In genomic region chr22:25750569-25751173, GRCh38 we compare ENCODE assay signal across 17 cellular contexts. TPM values are rescaled to one million over a fixed set of nuclear protein-coding genes. Genes with fewer than 3 reads are reported as not detected.
DNase-seq lines count a peak whose midpoint lies in the region; ATAC-seq and TF ChIP-seq lines count a peak whose summit lies in the region.
"Had no signal": no experiment of that assay in that cellular context is flagged by ENCODE, and none has a peak within 500 bp of the region (broad histone marks: within the 10 kb centered on the region; RNA-seq: fewer than 3 reads in every experiment).

No MANE protein-coding gene starts in this region.

- H3K9me3 ChIP-seq in ascending aorta: no peaks in the 10 kb centered on the region

- no peaks in the 10 kb centered on the region for H3K27me3 ChIP-seq in ascending aorta
- H3K27me3 ChIP-seq: hepatocyte had no signal

- CTCF ChIA-PET in activated CD4-positive, alpha-beta T cell treated with anti-CD3 and anti-CD28 coated beads, Interleukin-2, amount 10 ng/mL, durations not matched to agents 7 days and 5 days (lab: Charles Lee): interaction anchor here (1.2 to 3.1 kb wide), 9 partner anchors 10 to 53 kb away, joined by 3 to 20 read pairs (median 6); partner anchors contain the start of gene MYO18B

- H3K36me3 ChIP-seq in ascending aorta: no peaks in the 10 kb centered on the region

- H3K4me3 Mint-ChIP-seq in activated CD4-positive, alpha-beta T cell treated with anti-CD3 and anti-CD28 coated beads, Interleukin-2, amount 10 ng/mL, durations not matched to agents 7 days and 5 days: no peak overlapping the region

- H3K4me1 Mint-ChIP-seq in activated CD4-positive, alpha-beta T cell treated with anti-CD3 and anti-CD28 coated beads, Interleukin-2, amount 10 ng/mL, durations not matched to agents 7 days and 5 days: peaks cover 61% of the 10 kb centered on the region

- no peak overlapping the region for H3K4me3 ChIP-seq in ascending aorta
- H3K4me3 ChIP-seq: hepatocyte had no signal

- no peaks in the 10 kb centered on the region for H3K27me3 Mint-ChIP-seq in activated CD4-positive, alpha-beta T cell treated with anti-CD3 and anti-CD28 coated beads, Interleukin-2, amount 10 ng/mL, durations not matched to agents 7 days and 5 days

- H3K9me3 Mint-ChIP-seq in activated CD4-positive, alpha-beta T cell treated with anti-CD3 and anti-CD28 coated beads, Interleukin-2, amount 10 ng/mL, durations not matched to agents 7 days and 5 days: peaks cover 22% of the 10 kb centered on the region

- peaks cover 31% of the 10 kb centered on the region for H3K36me3 Mint-ChIP-seq in activated CD4-positive, alpha-beta T cell treated with anti-CD3 and anti-CD28 coated beads, Interleukin-2, amount 10 ng/mL, durations not matched to agents 7 days and 5 days (ENCODE audit: low read depth)

- no peak for TF ChIP-seq CTCF in ascending aorta (IDR thresholded peaks at IDR 0.05)

- H3K27ac Mint-ChIP-seq in activated CD4-positive, alpha-beta T cell treated with anti-CD3 and anti-CD28 coated beads, Interleukin-2, amount 10 ng/mL, durations not matched to agents 7 days and 5 days: peak overlapping the region; percentile 97
- H3K27ac Mint-ChIP-seq: progenitor cell of endocrine pancreas had no signal

- peak overlapping the region; percentile 17 to 19 for H3K27ac ChIP-seq in ascending aorta
- H3K27ac ChIP-seq: hepatocyte, HL-60, KMS-11 had no signal

- ATAC-seq in GM21737 (IDR thresholded peaks at IDR 0.05; ENCODE audit: unreplicated experiment): no peak
- ATAC-seq: esophagus mucosa, left colon, Panc1 had no signal

- intact Hi-C loops in ascending aorta (cut with DNase I) (loop anchor here (10.0 kb wide), 1 partner anchor 676 kb away; no protein-coding TSS in a partner anchor), posterior vena cava (cut with DNase I) (no loop called here)

- H3K4me1 ChIP-seq in ascending aorta: peaks cover 8 to 30% of the 10 kb centered on the region in 2 donors

- no peak for DNase-seq in activated CD4-positive, alpha-beta T cell treated with anti-CD3 and anti-CD28 coated beads, Interleukin-2, amount 10 ng/mL, durations not matched to agents 7 days and 5 days
- DNase-seq in activated CD4-positive, alpha-beta T cell treated with anti-CD3 and anti-CD28 coated beads for 1 hour: no peak
- peak; percentile 16 to 21 for DNase-seq in Kasumi-1 (lab: John Stamatoyannopoulos, UW)
- no peak for DNase-seq in ascending aorta (ENCODE audit: low spot score in 2 of 2)
- peak; percentile 79 for DNase-seq in posterior vena cava (ENCODE audit: low spot score)
- DNase-seq in NCI-H2171 treated with DMSO at 0.1 percent for 48 hours (lab: John Stamatoyannopoulos, UW): no peak
- no peak for DNase-seq in DMS114 treated with DMSO at 0.1 percent for 48 hours (lab: John Stamatoyannopoulos, UW; ENCODE audit: unreplicated experiment)
- DNase-seq: GDM1, left colon, NCI-H1436 treated with DMSO at 0.1 percent for 48 hours had no signal

- POLR2A ChIA-PET in activated CD4-positive, alpha-beta T cell treated with anti-CD3 and anti-CD28 coated beads, Interleukin-2, amount 10 ng/mL, durations not matched to agents 7 days and 5 days (lab: Charles Lee): interaction anchor here (1.0 to 1.6 kb wide), 2 partner anchors 14 to 183 kb away, joined by 4 to 7 read pairs; no protein-coding TSS in a partner anchor

RNA-seq across cellular contexts. Expression of gene MYO18B, which starts 8.7 kb away (rescaled TPM):
- 1 to 10 TPM; 2.0 TPM for total RNA-seq in activated CD4-positive, alpha-beta T cell treated with anti-CD3 and anti-CD28 coated beads, Interleukin-2, amount 10 ng/mL, durations not matched to agents 7 days and 5 days
- total RNA-seq in ascending aorta: 12.0 TPM
- total RNA-seq in posterior vena cava: under 1 TPM; 0.23 to 0.38 TPM

Comparison
In these comparisons a context has a peak if more than half of its experiments do, and no peak if none do; other contexts are left out.
1. DNase-seq: peak in Kasumi-1 (2 of 2) and posterior vena cava (single experiment); none in activated CD4-positive, alpha-beta T cell treated with anti-CD3 and anti-CD28 coated beads, Interleukin-2, amount 10 ng/mL, durations not matched to agents 7 days and 5 days (single experiment), activated CD4-positive, alpha-beta T cell treated with anti-CD3 and anti-CD28 coated beads for 1 hour (single experiment), ascending aorta (0 of 2), NCI-H2171 treated with DMSO at 0.1 percent for 48 hours (single experiment) and DMS114 treated with DMSO at 0.1 percent for 48 hours (single experiment).